ENCODE assay signal across 1 cellular context in genomic region chr19:54393381-54393780, GRCh38.
TF ChIP-seq lines count a peak whose summit lies in the region.

No MANE protein-coding gene starts in this region.

TF ChIP-seq in H1, 55 proteins besides CTCF, POLR2A, EP300 and RAD21:
- no peak for TF ChIP-seq RFX5 (IDR thresholded peaks at IDR 0.05; ENCODE audit: borderline replicate concordance, low read depth, low read length)
- no peak for TF ChIP-seq RNF2 (IDR thresholded peaks at IDR 0.05; ENCODE audit: borderline replicate concordance, low read depth, low read length, missing control alignments, poor library complexity, severe bottlenecking)
- TF ChIP-seq BACH1 (IDR thresholded peaks at IDR 0.05; ENCODE audit: low read length) = no peak
- TF ChIP-seq TCF12 (IDR thresholded peaks at IDR 0.05; ENCODE audit: low read depth, low read length) = no peak
- no peak for TF ChIP-seq TAF7 (optimal IDR thresholded peaks at IDR 0.05; ENCODE audit: borderline replicate concordance, low read depth, low read length)
- TF ChIP-seq FOSL1 (IDR thresholded peaks at IDR 0.05; ENCODE audit: insufficient read depth, low read depth, low read length) = no peak
- no peak for TF ChIP-seq BCL11A (IDR thresholded peaks at IDR 0.05; ENCODE audit: low read depth in 2 of 2, low read length in 2 of 2)
- no peak for TF ChIP-seq JUN (IDR thresholded peaks at IDR 0.05; ENCODE audit: low read depth, low read length)
- no peak for TF ChIP-seq MAFK (IDR thresholded peaks at IDR 0.05; ENCODE audit: low read depth, low read length)
- TF ChIP-seq CHD2 (IDR thresholded peaks at IDR 0.05; ENCODE audit: low read length) = no peak
- no peak for TF ChIP-seq ASH2L (IDR thresholded peaks at IDR 0.05; ENCODE audit: low read length)
- no peak for TF ChIP-seq YY1 (IDR thresholded peaks at IDR 0.05; ENCODE audit: low read depth, low read length)
- TF ChIP-seq SP4 (IDR thresholded peaks at IDR 0.05; ENCODE audit: low read length) = no peak
- TF ChIP-seq SIN3A (conservative IDR thresholded peaks at IDR 0.05 in 1 of 2, IDR thresholded peaks at IDR 0.05 in 1 of 2; ENCODE audit: low read depth in 1 of 2, low read length in 2 of 2) = no peak
- no peak for TF ChIP-seq SP2 (IDR thresholded peaks at IDR 0.05; ENCODE audit: low read length)
- no peak for TF ChIP-seq RBBP5 (IDR thresholded peaks at IDR 0.05; ENCODE audit: borderline replicate concordance, low read depth, low read length)
- TF ChIP-seq KDM1A (IDR thresholded peaks at IDR 0.05; ENCODE audit: borderline replicate concordance, low read length) = no peak
- no peak for TF ChIP-seq ATF3 (IDR thresholded peaks at IDR 0.05; ENCODE audit: insufficient read depth, low read depth, low read length)
